Comparison of ENCODE assay signal across 6 cellular contexts in the genomic region with DNA sequence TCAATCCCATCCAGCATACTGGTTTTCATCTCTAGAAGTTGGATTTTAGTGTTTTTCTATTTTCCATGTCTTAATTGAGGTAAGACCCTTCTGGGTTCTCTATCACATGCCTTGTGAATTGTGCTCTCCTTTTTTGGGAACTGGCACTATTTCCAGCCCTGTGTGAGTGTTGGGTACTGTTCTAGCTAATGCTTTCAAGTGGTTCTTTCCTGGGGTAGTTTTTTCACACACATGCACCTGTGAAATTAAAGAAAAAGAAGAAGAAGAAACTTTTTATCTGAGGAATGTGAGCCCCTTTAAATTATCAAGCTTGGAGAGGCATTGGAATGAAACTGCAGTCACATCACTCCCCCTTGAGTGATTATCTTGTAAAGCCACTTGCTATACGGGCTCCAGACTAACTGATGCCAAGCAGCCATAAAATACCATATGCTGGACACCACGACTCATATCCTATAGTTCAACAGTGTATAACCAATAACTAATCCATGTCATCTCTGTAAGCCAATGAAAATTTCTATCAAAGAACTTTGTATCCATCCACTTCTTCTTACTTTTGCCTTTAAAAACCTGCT.
DNase-seq lines count a peak whose midpoint lies in the region; ATAC-seq and TF ChIP-seq lines count a peak whose summit lies in the region.
"Not testable (repeated sequence)": the region's sequence is repeated elsewhere in the genome, so short reads cannot be mapped to it uniquely, and the experiment has no call there.

No MANE protein-coding gene starts in this region.

- H3K27ac Mint-ChIP-seq in activated T-helper 2 cell treated with anti-CD3 and anti-CD28 coated beads, Interferon-gamma antibody, Interleukin-2, Interleukin-4, amounts not matched to agents 10 μg/mL and 5 μg/mL and 100 μg/mL, durations not matched to agents 14 hours and 24 hours and 36 hours: peak overlapping the region; percentile 28
- peak overlapping the region; percentile 42 for H3K27ac Mint-ChIP-seq in activated naive CD8-positive, alpha-beta T cell treated with anti-CD3 and anti-CD28 coated beads, Interleukin-2, amount 50 U/mL, for 24 hours
- peak overlapping the region; percentile 72 for H3K27ac Mint-ChIP-seq in stimulated activated naive CD8-positive, alpha-beta T cell treated with anti-CD3 and anti-CD28 coated beads, Interleukin-15, Interleukin-2, amounts not matched to agents 100 ng/mL and 50 ng/mL, for 24 hours

- intact Hi-C loops in activated T-helper 2 cell treated with anti-CD3 and anti-CD28 coated beads, Interferon-gamma antibody, Interleukin-2, Interleukin-4, amounts not matched to agents 10 μg/mL and 5 μg/mL and 100 μg/mL, durations not matched to agents 14 hours and 24 hours and 36 hours (cut with micrococcal nuclease): not testable (repeated sequence)

- TF ChIP-seq POLR2A in NB4 (IDR thresholded peaks at IDR 0.05; ENCODE audit: extremely low read depth, insufficient read length): not testable (repeated sequence)

- H3K36me3 Mint-ChIP-seq in activated T-helper 2 cell treated with anti-CD3 and anti-CD28 coated beads, Interferon-gamma antibody, Interleukin-2, Interleukin-4, amounts not matched to agents 10 μg/mL and 5 μg/mL and 100 μg/mL, durations not matched to agents 14 hours and 24 hours and 36 hours (ENCODE audit: low read depth); activated naive CD8-positive, alpha-beta T cell treated with anti-CD3 and anti-CD28 coated beads, Interleukin-2, amount 50 U/mL, for 24 hours (ENCODE audit: low read depth); stimulated activated naive CD8-positive, alpha-beta T cell treated with anti-CD3 and anti-CD28 coated beads, Interleukin-15, Interleukin-2, amounts not matched to agents 100 ng/mL and 50 ng/mL, for 24 hours (ENCODE audit: low read depth): not testable (repeated sequence)

- not testable (repeated sequence) for TF ChIP-seq CTCF in NB4 (IDR thresholded peaks at IDR 0.05; ENCODE audit: low read depth, low read length)

- H3K27me3 Mint-ChIP-seq in activated T-helper 2 cell treated with anti-CD3 and anti-CD28 coated beads, Interferon-gamma antibody, Interleukin-2, Interleukin-4, amounts not matched to agents 10 μg/mL and 5 μg/mL and 100 μg/mL, durations not matched to agents 14 hours and 24 hours and 36 hours (ENCODE audit: low read depth); activated naive CD8-positive, alpha-beta T cell treated with anti-CD3 and anti-CD28 coated beads, Interleukin-2, amount 50 U/mL, for 24 hours; stimulated activated naive CD8-positive, alpha-beta T cell treated with anti-CD3 and anti-CD28 coated beads, Interleukin-15, Interleukin-2, amounts not matched to agents 100 ng/mL and 50 ng/mL, for 24 hours: not testable (repeated sequence)

- not testable (repeated sequence) for H3K4me3 ChIP-seq in NB4 (ENCODE audit: low read depth, low read length)

- peaks cover 23% of the 10 kb centered on the region for H3K4me1 Mint-ChIP-seq in activated T-helper 2 cell treated with anti-CD3 and anti-CD28 coated beads, Interferon-gamma antibody, Interleukin-2, Interleukin-4, amounts not matched to agents 10 μg/mL and 5 μg/mL and 100 μg/mL, durations not matched to agents 14 hours and 24 hours and 36 hours (ENCODE audit: low read depth)
- H3K4me1 Mint-ChIP-seq in activated naive CD8-positive, alpha-beta T cell treated with anti-CD3 and anti-CD28 coated beads, Interleukin-2, amount 50 U/mL, for 24 hours: peaks cover 25% of the 10 kb centered on the region
- peaks cover 25% of the 10 kb centered on the region for H3K4me1 Mint-ChIP-seq in stimulated activated naive CD8-positive, alpha-beta T cell treated with anti-CD3 and anti-CD28 coated beads, Interleukin-15, Interleukin-2, amounts not matched to agents 100 ng/mL and 50 ng/mL, for 24 hours (ENCODE audit: low read depth)

- H3K9me3 Mint-ChIP-seq in activated T-helper 2 cell treated with anti-CD3 and anti-CD28 coated beads, Interferon-gamma antibody, Interleukin-2, Interleukin-4, amounts not matched to agents 10 μg/mL and 5 μg/mL and 100 μg/mL, durations not matched to agents 14 hours and 24 hours and 36 hours; activated naive CD8-positive, alpha-beta T cell treated with anti-CD3 and anti-CD28 coated beads, Interleukin-2, amount 50 U/mL, for 24 hours; stimulated activated naive CD8-positive, alpha-beta T cell treated with anti-CD3 and anti-CD28 coated beads, Interleukin-15, Interleukin-2, amounts not matched to agents 100 ng/mL and 50 ng/mL, for 24 hours: not testable (repeated sequence)

- DNase-seq in KBM-7 (peak; percentile 30), NB4 (ENCODE audit: low read depth) (peak; percentile 37), medulla oblongata (ENCODE audit: extremely low spot score) (peak; percentile 1)
- not testable (repeated sequence) for DNase-seq in activated T-helper 2 cell treated with anti-CD3 and anti-CD28 coated beads, Interferon-gamma antibody, Interleukin-2, Interleukin-4, amounts not matched to agents 10 μg/mL and 5 μg/mL and 100 μg/mL, durations not matched to agents 14 hours and 24 hours and 36 hours (ENCODE audit: low spot score); activated naive CD8-positive, alpha-beta T cell treated with anti-CD3 and anti-CD28 coated beads, Interleukin-2, amount 50 U/mL, for 24 hours

- H3K4me3 Mint-ChIP-seq in activated T-helper 2 cell treated with anti-CD3 and anti-CD28 coated beads, Interferon-gamma antibody, Interleukin-2, Interleukin-4, amounts not matched to agents 10 μg/mL and 5 μg/mL and 100 μg/mL, durations not matched to agents 14 hours and 24 hours and 36 hours (ENCODE audit: low read depth); activated naive CD8-positive, alpha-beta T cell treated with anti-CD3 and anti-CD28 coated beads, Interleukin-2, amount 50 U/mL, for 24 hours; stimulated activated naive CD8-positive, alpha-beta T cell treated with anti-CD3 and anti-CD28 coated beads, Interleukin-15, Interleukin-2, amounts not matched to agents 100 ng/mL and 50 ng/mL, for 24 hours: not testable (repeated sequence)

- in situ Hi-C loops in KBM-7 (cut with MboI; ENCODE audit: low pct_unique_long_range_greater_than_20kb, low sequenced_read_pairs): not testable (repeated sequence)

- ATAC-seq in activated naive CD8-positive, alpha-beta T cell treated with anti-CD3 and anti-CD28 coated beads, Interleukin-2, amount 50 U/mL, for 24 hours: peak; percentile 33
